In genomic region chr17:74430706-74431567, GRCh38 we compare ENCODE assay signal across 8 cellular contexts. TPM values are rescaled to one million over a fixed set of nuclear protein-coding genes. Genes with fewer than 3 reads are reported as not detected.
DNase-seq lines count a peak whose midpoint lies in the region; ATAC-seq and TF ChIP-seq lines count a peak whose summit lies in the region.

No MANE protein-coding gene starts in this region.

- H3K79me2 ChIP-seq in neural progenitor cell (ENCODE audit: low read depth): peaks cover 11% of the 10 kb centered on the region

- peaks cover 6 to 20% (median 15%) of the 10 kb centered on the region in 3 donors for H3K4me1 Mint-ChIP-seq in CD8-positive, alpha-beta memory T cell
- peaks cover 21% of the 10 kb centered on the region for H3K4me1 Mint-ChIP-seq in activated B cell treated with CpG ODN at 0.5 μM for 24 hours
- H3K4me1 Mint-ChIP-seq in neural progenitor cell: peaks cover 37% of the 10 kb centered on the region

- peak overlapping the region in 6 of 7 donors; percentile 38 to 79 (median 64) for H3K4me3 Mint-ChIP-seq in CD8-positive, alpha-beta memory T cell
- H3K4me3 Mint-ChIP-seq in activated B cell treated with CpG ODN at 0.5 μM for 24 hours (peak overlapping the region; percentile 73), neural progenitor cell (peak overlapping the region; percentile 85)

- H3K27ac Mint-ChIP-seq in CD8-positive, alpha-beta memory T cell: no peak overlapping the region
- H3K27ac Mint-ChIP-seq in activated B cell treated with CpG ODN at 0.5 μM for 24 hours (peak overlapping the region; percentile 88), neural progenitor cell (no peak overlapping the region)

- H3K27me3 ChIP-seq in CD8-positive, alpha-beta memory T cell (ENCODE audit: insufficient read depth, low read length, poor library complexity, severe bottlenecking): peaks cover 13% of the 10 kb centered on the region
- H3K27me3 ChIP-seq in neural progenitor cell: peaks cover 22% of the 10 kb centered on the region

- TF ChIP-seq POLR2A in NB4 (IDR thresholded peaks at IDR 0.05; ENCODE audit: extremely low read depth, insufficient read length): peak; percentile 28

- POLR2A ChIA-PET in CD8-positive, alpha-beta memory T cell (lab: Charles Lee): no interaction called here
- POLR2A ChIA-PET in activated B cell treated with CpG ODN at 0.5 μM for 24 hours (lab: Charles Lee): interaction anchor here (1.0 to 2.6 kb wide), 5 partner anchors 13 to 51 kb away, joined by 3 to 34 read pairs (median 7); no protein-coding TSS in a partner anchor

- no peaks in the 10 kb centered on the region for H3K4me1 ChIP-seq in CD8-positive, alpha-beta memory T cell (ENCODE audit: insufficient read depth, low read length)
- peaks cover 35% of the 10 kb centered on the region for H3K4me1 ChIP-seq in neural progenitor cell

- H3K27ac ChIP-seq in CD8-positive, alpha-beta memory T cell (ENCODE audit: low read depth, low read length): peak overlapping the region; percentile 75
- no peak overlapping the region for H3K27ac ChIP-seq in neural progenitor cell

- peak overlapping the region; percentile 66 for H2AFZ ChIP-seq in neural progenitor cell (replicated peaks)

- H3K36me3 ChIP-seq in CD8-positive, alpha-beta memory T cell (ENCODE audit: insufficient read depth, low read length): no peaks in the 10 kb centered on the region
- H3K36me3 ChIP-seq in neural progenitor cell: no peaks in the 10 kb centered on the region

- H3K9me3 ChIP-seq in CD8-positive, alpha-beta memory T cell (ENCODE audit: low read length): no peaks in the 10 kb centered on the region
- no peaks in the 10 kb centered on the region for H3K9me3 ChIP-seq in neural progenitor cell (ENCODE audit: low read depth)

- peaks cover 0 to 4% (median 0%) of the 10 kb centered on the region in 3 donors for H3K36me3 Mint-ChIP-seq in CD8-positive, alpha-beta memory T cell
- H3K36me3 Mint-ChIP-seq in activated B cell treated with CpG ODN at 0.5 μM for 24 hours (ENCODE audit: low read depth) (no peaks in the 10 kb centered on the region), neural progenitor cell (no peaks in the 10 kb centered on the region)

- H3K9me3 Mint-ChIP-seq in CD8-positive, alpha-beta memory T cell: peaks cover 0 to 3% (median 0%) of the 10 kb centered on the region in 5 donors
- no peaks in the 10 kb centered on the region for H3K9me3 Mint-ChIP-seq in activated B cell treated with CpG ODN at 0.5 μM for 24 hours
- H3K9me3 Mint-ChIP-seq in neural progenitor cell: no peaks in the 10 kb centered on the region

- peaks cover 9% of the 10 kb centered on the region for H4K20me1 ChIP-seq in neural progenitor cell (ENCODE audit: low read depth)

- ATAC-seq in GM19438 (IDR thresholded peaks at IDR 0.05; ENCODE audit: low read depth, unreplicated experiment): peak; percentile 50
- ATAC-seq in activated B cell treated with CpG ODN at 0.5 μM for 24 hours (ENCODE audit: low read depth): peak; percentile 85
- no peak for ATAC-seq in HG03520 (IDR thresholded peaks at IDR 0.05; ENCODE audit: unreplicated experiment)
- no peak for ATAC-seq in GM21528 (IDR thresholded peaks at IDR 0.05; ENCODE audit: low FRiP score, unreplicated experiment)

- TF ChIP-seq CTCF in NB4 (IDR thresholded peaks at IDR 0.05; ENCODE audit: low read depth, low read length) (no peak), activated B cell treated with CpG ODN at 0.5 μM for 24 hours (IDR thresholded peaks at IDR 0.05) (no peak), neural progenitor cell (IDR thresholded peaks at IDR 0.05) (no peak)

- intact Hi-C loops in activated B cell treated with CpG ODN at 0.5 μM for 24 hours (cut with micrococcal nuclease): loop anchor here (1.0 to 10.0 kb wide), 3 partner anchors 14 to 304 kb away; partner anchors contain the start of gene RAB37

- CTCF ChIA-PET in CD8-positive, alpha-beta memory T cell (lab: Charles Lee): interaction anchor here (0.8 to 1.3 kb wide), 3 partner anchors 26 to 52 kb away, joined by 3 read pairs; no protein-coding TSS in a partner anchor
- CTCF ChIA-PET in activated B cell treated with CpG ODN at 0.5 μM for 24 hours (lab: Charles Lee): interaction anchor here (1.0 to 1.2 kb wide), 2 partner anchors 26 to 50 kb away, joined by 3 read pairs; no protein-coding TSS in a partner anchor

- peak overlapping the region; percentile 93 for H3K4me2 ChIP-seq in neural progenitor cell

- H3K27me3 Mint-ChIP-seq in CD8-positive, alpha-beta memory T cell: peaks cover 31 to 57% of the 10 kb centered on the region in 2 donors
- peaks cover 47% of the 10 kb centered on the region for H3K27me3 Mint-ChIP-seq in activated B cell treated with CpG ODN at 0.5 μM for 24 hours
- peaks cover 36% of the 10 kb centered on the region for H3K27me3 Mint-ChIP-seq in neural progenitor cell (ENCODE audit: insufficient read depth, low read depth)

- no peak for DNase-seq in CD8-positive, alpha-beta memory T cell
- DNase-seq in NB4 (ENCODE audit: low read depth): peak; percentile 91
- DNase-seq in activated B cell treated with CpG ODN at 0.5 μM for 24 hours: peak; percentile 65
- peak; percentile 99 for DNase-seq in glomerular visceral epithelial cell (ENCODE audit: extremely low spot score)
- peak; percentile 75 for DNase-seq in neural progenitor cell (ENCODE audit: low spot score)

- H3K4me3 ChIP-seq in CD8-positive, alpha-beta memory T cell (ENCODE audit: low read length): peak overlapping the region; percentile 19
- H3K4me3 ChIP-seq in NB4 (ENCODE audit: low read depth, low read length) (peak overlapping the region; percentile 36), neural progenitor cell (peak overlapping the region; percentile 69)

- peaks cover 19% of the 10 kb centered on the region for H3F3A ChIP-seq in neural progenitor cell (ENCODE audit: low read depth)

- no peak overlapping the region for H3K9ac ChIP-seq in neural progenitor cell

RNA-seq across cellular contexts. Expression of gene GPRC5C, which starts 1.0 kb away (rescaled TPM):
- total RNA-seq in CD8-positive, alpha-beta memory T cell: under 1 TPM in 1 of 2 experiments, not detected in 1; 0.27 TPM
- polyA plus RNA-seq in CD8-positive, alpha-beta memory T cell: not detected
- total RNA-seq in activated B cell treated with CpG ODN at 0.5 μM for 24 hours: 14.0 and 17.0 TPM in 2 replicates
- total RNA-seq in neural progenitor cell (ENCODE audit: low replicate concordance): 13.5 and 42.0 TPM in 2 replicates

RNA-seq across cellular contexts. Expression of gene CD300A, which starts 35.5 kb away (rescaled TPM):
- total RNA-seq in CD8-positive, alpha-beta memory T cell: 1 to 10 TPM; 3.1 to 3.8 TPM
- polyA plus RNA-seq in CD8-positive, alpha-beta memory T cell: 121 TPM
- 0.34 and 0.71 TPM in 2 replicates for total RNA-seq in activated B cell treated with CpG ODN at 0.5 μM for 24 hours
- total RNA-seq in neural progenitor cell (ENCODE audit: low replicate concordance): 0.28 TPM in 1 of 2 replicates, not detected in the other

Comparison
In these comparisons a context has a peak if more than half of its experiments do, and no peak if none do; other contexts are left out.
1. DNase-seq: peak in NB4 (single experiment), activated B cell treated with CpG ODN at 0.5 μM for 24 hours (single experiment), glomerular visceral epithelial cell (single experiment) and neural progenitor cell (single experiment); none in CD8-positive, alpha-beta memory T cell (0 of 5).
2. H3K4me3 ChIP-seq: peak in every context shown above with its lines; median percentile 69 in neural progenitor cell; 36 in NB4; 19 in CD8-positive, alpha-beta memory T cell.
3. ATAC-seq: peak in GM19438 (single experiment) and activated B cell treated with CpG ODN at 0.5 μM for 24 hours (single experiment); none in HG03520 (single experiment) and GM21528 (single experiment).
4. RNA of gene GPRC5C, which starts 1.0 kb away (total RNA-seq): 14.0 to 17.0 TPM in activated B cell treated with CpG ODN at 0.5 μM for 24 hours and 13.5 to 42.0 TPM in neural progenitor cell; 0.27 TPM in CD8-positive, alpha-beta memory T cell; every median in the first group is over 10 times any median in the second.
5. Peak in every context shown above with its lines, with median percentiles within 50 percentile points of each other: H3K4me3 Mint-ChIP-seq.